Comparison of ENCODE assay signal across 8 cellular contexts in the genomic region with DNA sequence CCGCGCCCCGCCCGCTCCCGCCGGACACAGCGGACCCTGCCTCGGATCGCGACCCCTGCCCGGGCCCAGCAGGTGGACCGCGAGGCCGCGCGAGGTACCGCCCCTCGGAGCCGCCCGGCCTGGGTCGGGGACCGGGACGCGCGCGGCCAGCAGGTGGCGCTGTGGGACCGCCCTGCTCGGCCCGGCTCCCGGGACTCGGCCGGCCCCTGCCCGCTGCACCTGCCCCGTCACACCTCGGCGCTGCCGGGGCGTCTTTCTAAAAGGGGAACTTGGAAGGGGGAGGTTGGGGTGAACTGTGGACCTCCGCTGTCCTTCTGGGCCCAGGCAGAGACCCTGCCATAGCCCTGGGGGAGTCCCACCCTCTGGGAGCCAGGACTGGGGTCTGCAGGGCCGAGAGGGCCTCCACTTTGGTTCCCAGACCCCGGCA. TPM values are rescaled to one million over a fixed set of nuclear protein-coding genes. Genes with fewer than 3 reads are reported as not detected.
DNase-seq lines count a peak whose midpoint lies in the region; ATAC-seq and TF ChIP-seq lines count a peak whose summit lies in the region.

No MANE protein-coding gene starts in this region.

- peak overlapping the region in 8 of 10 experiments; percentile 6 to 54 (median 24); a peak in 9 of 20 replicates for H3K4me3 ChIP-seq in BLaER1 treated with 17β-estradiol and CSF1 and Interleukin-3, amounts not matched to agents 10 nM and 100 nM
- H3K4me3 ChIP-seq in OCI-LY3 (ENCODE audit: low read length), result peak overlapping the region; percentile 74
- peak overlapping the region in 1 of 2 donors; percentile 25 for H3K4me3 ChIP-seq in gastroesophageal sphincter
- H3K4me3 ChIP-seq in retinal pigment epithelial cell (ENCODE audit: low read length), result no peak overlapping the region

- ATAC-seq in GM21515 (IDR thresholded peaks at IDR 0.05; ENCODE audit: unreplicated experiment) (peak; percentile 36), gastroesophageal sphincter (peak; percentile 45), HG02852 (IDR thresholded peaks at IDR 0.05; ENCODE audit: unreplicated experiment) (no peak)

- 0 out of 2 replicates have a peak overlapping the region, but pooled peaks have one; percentile 39 for H2AFZ ChIP-seq in OCI-LY3 (ENCODE audit: low read depth, low read length)

- peaks cover 10% of the 10 kb centered on the region for H3K36me3 Mint-ChIP-seq in activated T-helper 1 cell treated with anti-CD3 and anti-CD28 coated beads, Interleukin-12 subunit alpha, Interleukin-12 subunit beta, Interleukin-2, Interleukin-4 antibody, amounts not matched to agents 30 ng/mL and 10 ng/mL and 1 ng/mL, durations not matched to agents 14 hours and 24 hours and 36 hours (ENCODE audit: low read depth)

- peaks cover 64 to 96% (median 93%) of the 10 kb centered on the region in 10 experiments for H3K4me1 ChIP-seq in BLaER1 treated with 17β-estradiol and CSF1 and Interleukin-3, amounts not matched to agents 10 nM and 100 nM
- H3K4me1 ChIP-seq in OCI-LY3 (ENCODE audit: low read length) (peaks cover 56% of the 10 kb centered on the region), gastroesophageal sphincter (peaks cover 0 to 57% (median 26%) of the 10 kb centered on the region in 3 donors)

- TF ChIP-seq CTCF in OCI-LY3 (IDR thresholded peaks at IDR 0.05; ENCODE audit: low read depth, low read length), result peak; percentile 49
- peak in 3 of 4 experiments; percentile 94 to 99 (median 98) for TF ChIP-seq CTCF in gastroesophageal sphincter (IDR thresholded peaks at IDR 0.05)
- TF ChIP-seq CTCF in retinal pigment epithelial cell (conservative IDR thresholded peaks at IDR 0.05; ENCODE audit: low read depth, low read length), result peak; percentile 46

- H3K27me3 ChIP-seq in BLaER1 treated with 17β-estradiol and CSF1 and Interleukin-3, amounts not matched to agents 10 nM and 100 nM, result no peaks in the 10 kb centered on the region
- H3K27me3 ChIP-seq in OCI-LY3 (ENCODE audit: low read depth, low read length) (no peaks in the 10 kb centered on the region), gastroesophageal sphincter (peaks cover 15% of the 10 kb centered on the region)

- no peaks in the 10 kb centered on the region for H3K9me3 ChIP-seq in BLaER1 treated with 17β-estradiol and CSF1 and Interleukin-3, amounts not matched to agents 10 nM and 100 nM (replicated peaks in 1 of 11)
- H3K9me3 ChIP-seq in OCI-LY3 (ENCODE audit: insufficient read depth, low read length), result peaks cover 3% of the 10 kb centered on the region; the same call in 1 of the 2 replicates
- H3K9me3 ChIP-seq in gastroesophageal sphincter, result no peaks in the 10 kb centered on the region

- H3K4me1 Mint-ChIP-seq in activated T-helper 1 cell treated with anti-CD3 and anti-CD28 coated beads, Interleukin-12 subunit alpha, Interleukin-12 subunit beta, Interleukin-2, Interleukin-4 antibody, amounts not matched to agents 30 ng/mL and 10 ng/mL and 1 ng/mL, durations not matched to agents 14 hours and 24 hours and 36 hours (ENCODE audit: low read depth), result peaks cover 32% of the 10 kb centered on the region

- peak; percentile 75 for DNase-seq in activated T-helper 1 cell treated with anti-CD3 and anti-CD28 coated beads, Interleukin-12 subunit alpha, Interleukin-12 subunit beta, Interleukin-2, Interleukin-4 antibody, amounts not matched to agents 30 ng/mL and 10 ng/mL and 1 ng/mL, durations not matched to agents 14 hours and 24 hours and 36 hours (ENCODE audit: low spot score)
- DNase-seq in retinal pigment epithelial cell (ENCODE audit: low read depth) (no peak), NCI-H187 treated with DMSO at 0.1 percent for 48 hours (lab: John Stamatoyannopoulos, UW) (no peak)

- H3K9me3 Mint-ChIP-seq in activated T-helper 1 cell treated with anti-CD3 and anti-CD28 coated beads, Interleukin-12 subunit alpha, Interleukin-12 subunit beta, Interleukin-2, Interleukin-4 antibody, amounts not matched to agents 30 ng/mL and 10 ng/mL and 1 ng/mL, durations not matched to agents 14 hours and 24 hours and 36 hours, result no peaks in the 10 kb centered on the region

- peaks cover 0 to 52% (median 0%) of the 10 kb centered on the region in 11 experiments; a peak in 6 of 22 replicates for H4K20me1 ChIP-seq in BLaER1 treated with 17β-estradiol and CSF1 and Interleukin-3, amounts not matched to agents 10 nM and 100 nM
- H4K20me1 ChIP-seq in OCI-LY3 (ENCODE audit: insufficient read depth, low read length), result no peaks in the 10 kb centered on the region

- no peaks in the 10 kb centered on the region for H3K27me3 Mint-ChIP-seq in activated T-helper 1 cell treated with anti-CD3 and anti-CD28 coated beads, Interleukin-12 subunit alpha, Interleukin-12 subunit beta, Interleukin-2, Interleukin-4 antibody, amounts not matched to agents 30 ng/mL and 10 ng/mL and 1 ng/mL, durations not matched to agents 14 hours and 24 hours and 36 hours (ENCODE audit: insufficient read depth)

- no peak for TF ChIP-seq EP300 in gastroesophageal sphincter (IDR thresholded peaks at IDR 0.05)

- peaks cover 4% of the 10 kb centered on the region; the same call in 1 of the 2 replicates for H3K79me2 ChIP-seq in OCI-LY3 (ENCODE audit: low read length)

- intact Hi-C loops in activated T-helper 1 cell treated with anti-CD3 and anti-CD28 coated beads, Interleukin-12 subunit alpha, Interleukin-12 subunit beta, Interleukin-2, Interleukin-4 antibody, amounts not matched to agents 30 ng/mL and 10 ng/mL and 1 ng/mL, durations not matched to agents 14 hours and 24 hours and 36 hours (cut with micrococcal nuclease), result loop anchor here (1.0 to 5.0 kb wide), 4 partner anchors 33 to 280 kb away; a partner anchor contains a TSS

- no peak overlapping the region for H3K27ac Mint-ChIP-seq in activated T-helper 1 cell treated with anti-CD3 and anti-CD28 coated beads, Interleukin-12 subunit alpha, Interleukin-12 subunit beta, Interleukin-2, Interleukin-4 antibody, amounts not matched to agents 30 ng/mL and 10 ng/mL and 1 ng/mL, durations not matched to agents 14 hours and 24 hours and 36 hours

- H3K27ac ChIP-seq in BLaER1 treated with 17β-estradiol and CSF1 and Interleukin-3, amounts not matched to agents 10 nM and 100 nM, result peak overlapping the region in 8 of 11 experiments; percentile 38 to 88 (median 72); a peak in 16 of 22 replicates
- peak overlapping the region; percentile 42 for H3K27ac ChIP-seq in OCI-LY3 (ENCODE audit: low read length)
- no peak overlapping the region for H3K27ac ChIP-seq in gastroesophageal sphincter

- no peak for TF ChIP-seq POLR2A in gastroesophageal sphincter (IDR thresholded peaks at IDR 0.05)

- peaks cover 0 to 9% (median 0%) of the 10 kb centered on the region in 11 experiments; a peak in 2 of 22 replicates for H3K36me3 ChIP-seq in BLaER1 treated with 17β-estradiol and CSF1 and Interleukin-3, amounts not matched to agents 10 nM and 100 nM
- peaks cover 3% of the 10 kb centered on the region for H3K36me3 ChIP-seq in OCI-LY3 (replicated peaks; ENCODE audit: low read depth, low read length)
- peaks cover 0 to 26% of the 10 kb centered on the region in 2 donors for H3K36me3 ChIP-seq in gastroesophageal sphincter

- peak overlapping the region in 9 of 11 experiments; percentile 9 to 77 (median 52); a peak in 15 of 22 replicates for H3K9ac ChIP-seq in BLaER1 treated with 17β-estradiol and CSF1 and Interleukin-3, amounts not matched to agents 10 nM and 100 nM
- H3K9ac ChIP-seq in OCI-LY3 (ENCODE audit: low read length), result peak overlapping the region; percentile 48

- H3K4me2 ChIP-seq in BLaER1 treated with 17β-estradiol and CSF1 and Interleukin-3, amounts not matched to agents 10 nM and 100 nM, result peak overlapping the region; percentile 89 to 100 (median 96)
- H3K4me2 ChIP-seq in OCI-LY3 (ENCODE audit: low read length), result peak overlapping the region; percentile 99

- H3K4me3 Mint-ChIP-seq in activated T-helper 1 cell treated with anti-CD3 and anti-CD28 coated beads, Interleukin-12 subunit alpha, Interleukin-12 subunit beta, Interleukin-2, Interleukin-4 antibody, amounts not matched to agents 30 ng/mL and 10 ng/mL and 1 ng/mL, durations not matched to agents 14 hours and 24 hours and 36 hours, result no peak overlapping the region

- WGBS in gastroesophageal sphincter (ENCODE audit: low coverage in 1 of 2), 2 donors, result no CpG with 5 or more reads among the region's 42 CpGs

RNA-seq across cellular contexts. Expression of a gene that starts 11.1 kb away (rescaled TPM):
- 48.1 and 51.0 TPM in 2 replicates for total RNA-seq in activated T-helper 1 cell treated with anti-CD3 and anti-CD28 coated beads, Interleukin-12 subunit alpha, Interleukin-12 subunit beta, Interleukin-2, Interleukin-4 antibody, amounts not matched to agents 30 ng/mL and 10 ng/mL and 1 ng/mL, durations not matched to agents 14 hours and 24 hours and 36 hours
- total RNA-seq in gastroesophageal sphincter, result 10 to 100 TPM; 21.9 to 36.2 (median 30.9) TPM

RNA-seq across cellular contexts. Expression of a gene that starts 11.3 kb away (rescaled TPM):
- total RNA-seq in activated T-helper 1 cell treated with anti-CD3 and anti-CD28 coated beads, Interleukin-12 subunit alpha, Interleukin-12 subunit beta, Interleukin-2, Interleukin-4 antibody, amounts not matched to agents 30 ng/mL and 10 ng/mL and 1 ng/mL, durations not matched to agents 14 hours and 24 hours and 36 hours, result 13.1 and 18.5 TPM in 2 replicates
- 10 to 100 TPM; 18.8 to 30.0 (median 22.6) TPM for total RNA-seq in gastroesophageal sphincter

RNA-seq across cellular contexts. Expression of a gene that starts 31.0 kb away (rescaled TPM):
- total RNA-seq in activated T-helper 1 cell treated with anti-CD3 and anti-CD28 coated beads, Interleukin-12 subunit alpha, Interleukin-12 subunit beta, Interleukin-2, Interleukin-4 antibody, amounts not matched to agents 30 ng/mL and 10 ng/mL and 1 ng/mL, durations not matched to agents 14 hours and 24 hours and 36 hours, result 290 and 291 TPM in 2 replicates
- total RNA-seq in gastroesophageal sphincter, result 10 to 100 TPM; 30.0 to 58.3 (median 46.4) TPM

Comparison
In these comparisons a context has a peak if more than half of its experiments do, and no peak if none do; other contexts are left out.
1. H3K27ac ChIP-seq: peak in BLaER1 treated with 17β-estradiol and CSF1 and Interleukin-3, amounts not matched to agents 10 nM and 100 nM (8 of 11) and OCI-LY3 (single experiment); none in gastroesophageal sphincter (0 of 4).
2. CTCF ChIP-seq: peak in every context shown above with its lines; median percentile 98 in gastroesophageal sphincter; 49 in OCI-LY3; 46 in retinal pigment epithelial cell.